ENCODE assay signal across 1 cellular context in genomic region chr3:134594236-134594825, GRCh38.
TF ChIP-seq lines count a peak whose summit lies in the region.

No MANE protein-coding gene starts in this region.

TF ChIP-seq in WTC11, 78 proteins besides CTCF, POLR2A, EP300 and RAD21 (continued from another document):
- TF ChIP-seq NFATC4 (CRISPR knock-in tag; IDR thresholded peaks at IDR 0.05): no peak
- no peak for TF ChIP-seq ZMAT4 (CRISPR knock-in tag; IDR thresholded peaks at IDR 0.05)
- TF ChIP-seq, protein P1, sequence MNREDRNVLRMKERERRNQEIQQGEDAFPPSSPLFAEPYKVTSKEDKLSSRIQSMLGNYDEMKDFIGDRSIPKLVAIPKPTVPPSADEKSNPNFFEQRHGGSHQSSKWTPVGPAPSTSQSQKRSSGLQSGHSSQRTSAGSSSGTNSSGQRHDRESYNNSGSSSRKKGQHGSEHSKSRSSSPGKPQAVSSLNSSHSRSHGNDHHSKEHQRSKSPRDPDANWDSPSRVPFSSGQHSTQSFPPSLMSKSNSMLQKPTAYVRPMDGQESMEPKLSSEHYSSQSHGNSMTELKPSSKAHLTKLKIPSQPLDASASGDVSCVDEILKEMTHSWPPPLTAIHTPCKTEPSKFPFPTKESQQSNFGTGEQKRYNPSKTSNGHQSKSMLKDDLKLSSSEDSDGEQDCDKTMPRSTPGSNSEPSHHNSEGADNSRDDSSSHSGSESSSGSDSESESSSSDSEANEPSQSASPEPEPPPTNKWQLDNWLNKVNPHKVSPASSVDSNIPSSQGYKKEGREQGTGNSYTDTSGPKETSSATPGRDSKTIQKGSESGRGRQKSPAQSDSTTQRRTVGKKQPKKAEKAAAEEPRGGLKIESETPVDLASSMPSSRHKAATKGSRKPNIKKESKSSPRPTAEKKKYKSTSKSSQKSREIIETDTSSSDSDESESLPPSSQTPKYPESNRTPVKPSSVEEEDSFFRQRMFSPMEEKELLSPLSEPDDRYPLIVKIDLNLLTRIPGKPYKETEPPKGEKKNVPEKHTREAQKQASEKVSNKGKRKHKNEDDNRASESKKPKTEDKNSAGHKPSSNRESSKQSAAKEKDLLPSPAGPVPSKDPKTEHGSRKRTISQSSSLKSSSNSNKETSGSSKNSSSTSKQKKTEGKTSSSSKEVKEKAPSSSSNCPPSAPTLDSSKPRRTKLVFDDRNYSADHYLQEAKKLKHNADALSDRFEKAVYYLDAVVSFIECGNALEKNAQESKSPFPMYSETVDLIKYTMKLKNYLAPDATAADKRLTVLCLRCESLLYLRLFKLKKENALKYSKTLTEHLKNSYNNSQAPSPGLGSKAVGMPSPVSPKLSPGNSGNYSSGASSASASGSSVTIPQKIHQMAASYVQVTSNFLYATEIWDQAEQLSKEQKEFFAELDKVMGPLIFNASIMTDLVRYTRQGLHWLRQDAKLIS (CRISPR knock-in tag; IDR thresholded peaks at IDR 0.05; ENCODE audit: borderline replicate concordance): no peak
- TF ChIP-seq GABPB1 (CRISPR knock-in tag; IDR thresholded peaks at IDR 0.05): no peak
- no peak for TF ChIP-seq USF1 (CRISPR knock-in tag; IDR thresholded peaks at IDR 0.05)
- TF ChIP-seq KAT7 (CRISPR knock-in tag; IDR thresholded peaks at IDR 0.05; ENCODE audit: borderline replicate concordance): no peak
- TF ChIP-seq RELA (CRISPR knock-in tag; IDR thresholded peaks at IDR 0.05; ENCODE audit: borderline replicate concordance): no peak
- no peak for TF ChIP-seq GRHL2 (CRISPR knock-in tag; IDR thresholded peaks at IDR 0.05; ENCODE audit: insufficient replicate concordance, severe bottlenecking)
- TF ChIP-seq HMGA2 (CRISPR knock-in tag; IDR thresholded peaks at IDR 0.05): no peak
- no peak for TF ChIP-seq TP53 (CRISPR knock-in tag; IDR thresholded peaks at IDR 0.05)
- TF ChIP-seq CREB1 (CRISPR knock-in tag; IDR thresholded peaks at IDR 0.05): no peak
- TF ChIP-seq ZBTB43 (CRISPR knock-in tag; IDR thresholded peaks at IDR 0.05): no peak
- TF ChIP-seq EMX1 (CRISPR knock-in tag; IDR thresholded peaks at IDR 0.05): no peak
- TF ChIP-seq, protein P2, sequence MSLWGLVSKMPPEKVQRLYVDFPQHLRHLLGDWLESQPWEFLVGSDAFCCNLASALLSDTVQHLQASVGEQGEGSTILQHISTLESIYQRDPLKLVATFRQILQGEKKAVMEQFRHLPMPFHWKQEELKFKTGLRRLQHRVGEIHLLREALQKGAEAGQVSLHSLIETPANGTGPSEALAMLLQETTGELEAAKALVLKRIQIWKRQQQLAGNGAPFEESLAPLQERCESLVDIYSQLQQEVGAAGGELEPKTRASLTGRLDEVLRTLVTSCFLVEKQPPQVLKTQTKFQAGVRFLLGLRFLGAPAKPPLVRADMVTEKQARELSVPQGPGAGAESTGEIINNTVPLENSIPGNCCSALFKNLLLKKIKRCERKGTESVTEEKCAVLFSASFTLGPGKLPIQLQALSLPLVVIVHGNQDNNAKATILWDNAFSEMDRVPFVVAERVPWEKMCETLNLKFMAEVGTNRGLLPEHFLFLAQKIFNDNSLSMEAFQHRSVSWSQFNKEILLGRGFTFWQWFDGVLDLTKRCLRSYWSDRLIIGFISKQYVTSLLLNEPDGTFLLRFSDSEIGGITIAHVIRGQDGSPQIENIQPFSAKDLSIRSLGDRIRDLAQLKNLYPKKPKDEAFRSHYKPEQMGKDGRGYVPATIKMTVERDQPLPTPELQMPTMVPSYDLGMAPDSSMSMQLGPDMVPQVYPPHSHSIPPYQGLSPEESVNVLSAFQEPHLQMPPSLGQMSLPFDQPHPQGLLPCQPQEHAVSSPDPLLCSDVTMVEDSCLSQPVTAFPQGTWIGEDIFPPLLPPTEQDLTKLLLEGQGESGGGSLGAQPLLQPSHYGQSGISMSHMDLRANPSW (CRISPR knock-in tag; conservative IDR thresholded peaks at IDR 0.05; ENCODE audit: low read depth): no peak
- TF ChIP-seq ELF4 (CRISPR knock-in tag; IDR thresholded peaks at IDR 0.05; ENCODE audit: low read depth): no peak
- TF ChIP-seq, protein P3, sequence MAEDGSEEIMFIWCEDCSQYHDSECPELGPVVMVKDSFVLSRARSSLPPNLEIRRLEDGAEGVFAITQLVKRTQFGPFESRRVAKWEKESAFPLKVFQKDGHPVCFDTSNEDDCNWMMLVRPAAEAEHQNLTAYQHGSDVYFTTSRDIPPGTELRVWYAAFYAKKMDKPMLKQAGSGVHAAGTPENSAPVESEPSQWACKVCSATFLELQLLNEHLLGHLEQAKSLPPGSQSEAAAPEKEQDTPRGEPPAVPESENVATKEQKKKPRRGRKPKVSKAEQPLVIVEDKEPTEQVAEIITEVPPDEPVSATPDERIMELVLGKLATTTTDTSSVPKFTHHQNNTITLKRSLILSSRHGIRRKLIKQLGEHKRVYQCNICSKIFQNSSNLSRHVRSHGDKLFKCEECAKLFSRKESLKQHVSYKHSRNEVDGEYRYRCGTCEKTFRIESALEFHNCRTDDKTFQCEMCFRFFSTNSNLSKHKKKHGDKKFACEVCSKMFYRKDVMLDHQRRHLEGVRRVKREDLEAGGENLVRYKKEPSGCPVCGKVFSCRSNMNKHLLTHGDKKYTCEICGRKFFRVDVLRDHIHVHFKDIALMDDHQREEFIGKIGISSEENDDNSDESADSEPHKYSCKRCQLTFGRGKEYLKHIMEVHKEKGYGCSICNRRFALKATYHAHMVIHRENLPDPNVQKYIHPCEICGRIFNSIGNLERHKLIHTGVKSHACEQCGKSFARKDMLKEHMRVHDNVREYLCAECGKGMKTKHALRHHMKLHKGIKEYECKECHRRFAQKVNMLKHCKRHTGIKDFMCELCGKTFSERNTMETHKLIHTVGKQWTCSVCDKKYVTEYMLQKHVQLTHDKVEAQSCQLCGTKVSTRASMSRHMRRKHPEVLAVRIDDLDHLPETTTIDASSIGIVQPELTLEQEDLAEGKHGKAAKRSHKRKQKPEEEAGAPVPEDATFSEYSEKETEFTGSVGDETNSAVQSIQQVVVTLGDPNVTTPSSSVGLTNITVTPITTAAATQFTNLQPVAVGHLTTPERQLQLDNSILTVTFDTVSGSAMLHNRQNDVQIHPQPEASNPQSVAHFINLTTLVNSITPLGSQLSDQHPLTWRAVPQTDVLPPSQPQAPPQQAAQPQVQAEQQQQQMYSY (CRISPR knock-in tag; IDR thresholded peaks at IDR 0.05): no peak
- no peak for TF ChIP-seq FOXK1 (CRISPR knock-in tag; IDR thresholded peaks at IDR 0.05)
